14 cellular contexts compared by ENCODE assay signal in the genomic region with DNA sequence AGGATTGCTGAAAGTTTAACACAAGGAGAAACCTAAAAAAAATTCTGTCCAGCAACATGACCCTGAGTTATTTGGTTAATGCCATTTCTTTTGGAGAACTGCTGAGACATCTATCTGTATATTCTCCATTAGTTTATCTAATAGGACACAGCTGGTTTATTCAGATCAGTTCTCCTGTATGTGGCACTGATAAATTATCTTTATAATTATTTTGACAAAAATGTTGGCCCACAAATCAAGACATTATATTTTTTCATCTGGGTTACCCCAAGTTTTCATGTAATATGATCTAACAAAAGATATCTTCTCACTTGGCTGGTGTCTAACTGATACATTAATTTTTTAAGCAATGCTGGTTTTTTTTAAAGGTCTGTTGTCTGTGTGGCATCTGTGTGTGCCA.
DNase-seq lines count a peak whose midpoint lies in the region; ATAC-seq and TF ChIP-seq lines count a peak whose summit lies in the region.
"Had no signal": no experiment of that assay in that cellular context is flagged by ENCODE, and none has a peak within 500 bp of the region (broad histone marks: within the 10 kb centered on the region; RNA-seq: fewer than 3 reads in every experiment).

No MANE protein-coding gene starts in this region.

- TF ChIP-seq POLR2A in sigmoid colon (IDR thresholded peaks at IDR 0.05), result no peak

- TF ChIP-seq CTCF in A673 (conservative IDR thresholded peaks at IDR 0.05; ENCODE audit: low read depth, low read length) (no peak), DOHH2 (IDR thresholded peaks at IDR 0.05; ENCODE audit: low read depth, low read length, poor library complexity, severe bottlenecking) (no peak), nephron progenitor cell (IDR thresholded peaks at IDR 0.05) (no peak), sigmoid colon (IDR thresholded peaks at IDR 0.05) (no peak)

- H3K9me3 ChIP-seq in A673 (ENCODE audit: low read depth, low read length, poor library complexity, severe bottlenecking) (no peaks in the 10 kb centered on the region), DOHH2 (ENCODE audit: control insufficient read depth, insufficient read depth, low read length) (no peaks in the 10 kb centered on the region), sigmoid colon (no peaks in the 10 kb centered on the region)
- H3K9me3 ChIP-seq: BE2C, Caco-2 had no signal

- no TSS peak for BruUV-seq in A673 (replicated peaks; lab: Mats Ljungman, UMichigan)

- no peaks in the 10 kb centered on the region for H3K9me2 ChIP-seq in DOHH2 (replicated peaks; ENCODE audit: control insufficient read depth, low read length)

- peaks cover 3% of the 10 kb centered on the region for H3K27me3 Mint-ChIP-seq in nephron progenitor cell (ENCODE audit: low read depth, poor library complexity)
- H3K27me3 Mint-ChIP-seq: CD4-positive, CD25-positive, alpha-beta regulatory T cell had no signal

- ATAC-seq in SK-N-SH treated with all-trans-retinoic acid at 6 μM for 48 hours, result no peak
- no peak for ATAC-seq in stimulated activated naive CD8-positive, alpha-beta T cell treated with anti-CD3 and anti-CD28 coated beads, Interleukin-15, Interleukin-2, amounts not matched to agents 100 U/mL and 50 U/mL, for 24 hours
- ATAC-seq in HG02610 (IDR thresholded peaks at IDR 0.05; ENCODE audit: unreplicated experiment), result no peak

- peak overlapping the region; percentile 1; the same call in 1 of the 2 replicates for H3K4me2 ChIP-seq in DOHH2 (ENCODE audit: low read length)

- no peaks in the 10 kb centered on the region for H3K9me3 Mint-ChIP-seq in nephron progenitor cell
- H3K9me3 Mint-ChIP-seq: CD4-positive, CD25-positive, alpha-beta regulatory T cell; H9 had no signal

- no peaks in the 10 kb centered on the region for H3F3A ChIP-seq in DOHH2 (ENCODE audit: control insufficient read depth, insufficient read depth)

- H4K20me1 ChIP-seq in DOHH2 (ENCODE audit: control insufficient read depth, insufficient read depth, low read depth, low read length), result no peaks in the 10 kb centered on the region

- no peaks in the 10 kb centered on the region for H3K36me3 Mint-ChIP-seq in nephron progenitor cell (ENCODE audit: low read depth)

- POLR2A ChIA-PET in A673 (lab: Charles Lee; ENCODE audit: low non-redundant PET), result no interaction called here

- no peak for TF ChIP-seq EP300 in sigmoid colon (IDR thresholded peaks at IDR 0.05)

- no peak overlapping the region for H3K4me3 ChIP-seq in A673 (ENCODE audit: low read depth, low read length, poor library complexity, severe bottlenecking)
- no peak overlapping the region for H3K4me3 ChIP-seq in DOHH2 (ENCODE audit: low read length)
- no peak overlapping the region for H3K4me3 ChIP-seq in sigmoid colon

- DNase-seq in A673 (ENCODE audit: low spot score), result peak; percentile 5
- DNase-seq in nephron progenitor cell, result no peak
- no peak for DNase-seq in sigmoid colon
- no peak for DNase-seq in stimulated activated naive CD8-positive, alpha-beta T cell treated with anti-CD3 and anti-CD28 coated beads, Interleukin-15, Interleukin-2, amounts not matched to agents 100 U/mL and 50 U/mL, for 24 hours
- DNase-seq: ACHN; BE2C; C1 segment of cervical spinal cord; Caco-2; CD4-positive, CD25-positive, alpha-beta regulatory T cell; GDM1 had no signal

- H3K27ac Mint-ChIP-seq in nephron progenitor cell, result peak overlapping the region; percentile 8
- H3K27ac Mint-ChIP-seq: CD4-positive, CD25-positive, alpha-beta regulatory T cell; H9 had no signal

- peaks cover 40% of the 10 kb centered on the region for H3K4me1 ChIP-seq in A673 (ENCODE audit: insufficient read depth, low read length, poor library complexity, severe bottlenecking)
- peaks cover 30% of the 10 kb centered on the region for H3K4me1 ChIP-seq in DOHH2 (ENCODE audit: control insufficient read depth, low read length)
- H3K4me1 ChIP-seq in sigmoid colon, result peaks cover 0 to 17% (median 0%) of the 10 kb centered on the region in 4 donors
- H3K4me1 ChIP-seq: Caco-2 had no signal

- intact Hi-C loops in A673 (cut with micrococcal nuclease; ENCODE audit: unreplicated experiment), result no loop called here
- intact Hi-C loops in sigmoid colon (cut with DNase I), result no loop called here

- no peak overlapping the region for H3K4me3 Mint-ChIP-seq in nephron progenitor cell
- H3K4me3 Mint-ChIP-seq: CD4-positive, CD25-positive, alpha-beta regulatory T cell; H9 had no signal

- no peaks in the 10 kb centered on the region for H3K79me2 ChIP-seq in DOHH2 (ENCODE audit: control insufficient read depth, low read length)

- H3K4me1 Mint-ChIP-seq in nephron progenitor cell, result peaks cover 28% of the 10 kb centered on the region

- CTCF ChIA-PET in A673 (lab: Charles Lee), result no interaction called here

- H3K36me3 ChIP-seq in A673 (ENCODE audit: insufficient read depth, low read length, poor library complexity, severe bottlenecking) (no peaks in the 10 kb centered on the region), DOHH2 (ENCODE audit: control insufficient read depth, low read length) (0 out of 2 replicates have a peak, but pooled peaks cover 8% of the 10 kb centered on the region), sigmoid colon (no peaks in the 10 kb centered on the region)
- H3K36me3 ChIP-seq: BE2C had no signal

- H3K27ac ChIP-seq in A673 (ENCODE audit: low read depth, low read length, poor library complexity, severe bottlenecking) (no peak overlapping the region), DOHH2 (ENCODE audit: low read depth, low read length) (no peak overlapping the region), sigmoid colon (no peak overlapping the region)

- H3K27me3 ChIP-seq in A673 (replicated peaks; ENCODE audit: insufficient read depth, low read depth, low read length, poor library complexity) (no peaks in the 10 kb centered on the region), DOHH2 (ENCODE audit: control insufficient read depth, low read length) (no peaks in the 10 kb centered on the region), sigmoid colon (no peaks in the 10 kb centered on the region)
- H3K27me3 ChIP-seq: BE2C had no signal

TF ChIP-seq in SK-N-SH treated with all-trans-retinoic acid at 6 μM for 48 hours, 23 proteins besides CTCF, POLR2A, EP300 and RAD21:
- TF ChIP-seq ARNTL (CRISPR knock-in tag; IDR thresholded peaks at IDR 0.05; ENCODE audit: borderline replicate concordance, low read depth), result no peak
- TF ChIP-seq RARB (CRISPR knock-in tag; IDR thresholded peaks at IDR 0.05), result no peak
- TF ChIP-seq TCF4 (CRISPR knock-in tag; IDR thresholded peaks at IDR 0.05; ENCODE audit: borderline replicate concordance), result peak; percentile 70
- TF ChIP-seq SNAI2 (CRISPR knock-in tag; IDR thresholded peaks at IDR 0.05), result no peak
- TF ChIP-seq, protein P1, sequence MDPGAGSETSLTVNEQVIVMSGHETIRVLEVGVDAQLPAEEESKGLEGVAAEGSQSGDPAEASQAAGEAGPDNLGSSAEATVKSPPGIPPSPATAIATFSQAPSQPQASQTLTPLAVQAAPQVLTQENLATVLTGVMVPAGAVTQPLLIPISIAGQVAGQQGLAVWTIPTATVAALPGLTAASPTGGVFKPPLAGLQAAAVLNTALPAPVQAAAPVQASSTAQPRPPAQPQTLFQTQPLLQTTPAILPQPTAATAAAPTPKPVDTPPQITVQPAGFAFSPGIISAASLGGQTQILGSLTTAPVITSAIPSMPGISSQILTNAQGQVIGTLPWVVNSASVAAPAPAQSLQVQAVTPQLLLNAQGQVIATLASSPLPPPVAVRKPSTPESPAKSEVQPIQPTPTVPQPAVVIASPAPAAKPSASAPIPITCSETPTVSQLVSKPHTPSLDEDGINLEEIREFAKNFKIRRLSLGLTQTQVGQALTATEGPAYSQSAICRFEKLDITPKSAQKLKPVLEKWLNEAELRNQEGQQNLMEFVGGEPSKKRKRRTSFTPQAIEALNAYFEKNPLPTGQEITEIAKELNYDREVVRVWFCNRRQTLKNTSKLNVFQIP (CRISPR knock-in tag; IDR thresholded peaks at IDR 0.05; ENCODE audit: borderline replicate concordance, low read depth), result no peak
- TF ChIP-seq ZFP30 (CRISPR knock-in tag; IDR thresholded peaks at IDR 0.05), result no peak
- no peak for TF ChIP-seq ZFP3 (CRISPR knock-in tag; IDR thresholded peaks at IDR 0.05)
- TF ChIP-seq ZC3H10 (CRISPR knock-in tag; IDR thresholded peaks at IDR 0.05), result no peak
- TF ChIP-seq, protein P2, sequence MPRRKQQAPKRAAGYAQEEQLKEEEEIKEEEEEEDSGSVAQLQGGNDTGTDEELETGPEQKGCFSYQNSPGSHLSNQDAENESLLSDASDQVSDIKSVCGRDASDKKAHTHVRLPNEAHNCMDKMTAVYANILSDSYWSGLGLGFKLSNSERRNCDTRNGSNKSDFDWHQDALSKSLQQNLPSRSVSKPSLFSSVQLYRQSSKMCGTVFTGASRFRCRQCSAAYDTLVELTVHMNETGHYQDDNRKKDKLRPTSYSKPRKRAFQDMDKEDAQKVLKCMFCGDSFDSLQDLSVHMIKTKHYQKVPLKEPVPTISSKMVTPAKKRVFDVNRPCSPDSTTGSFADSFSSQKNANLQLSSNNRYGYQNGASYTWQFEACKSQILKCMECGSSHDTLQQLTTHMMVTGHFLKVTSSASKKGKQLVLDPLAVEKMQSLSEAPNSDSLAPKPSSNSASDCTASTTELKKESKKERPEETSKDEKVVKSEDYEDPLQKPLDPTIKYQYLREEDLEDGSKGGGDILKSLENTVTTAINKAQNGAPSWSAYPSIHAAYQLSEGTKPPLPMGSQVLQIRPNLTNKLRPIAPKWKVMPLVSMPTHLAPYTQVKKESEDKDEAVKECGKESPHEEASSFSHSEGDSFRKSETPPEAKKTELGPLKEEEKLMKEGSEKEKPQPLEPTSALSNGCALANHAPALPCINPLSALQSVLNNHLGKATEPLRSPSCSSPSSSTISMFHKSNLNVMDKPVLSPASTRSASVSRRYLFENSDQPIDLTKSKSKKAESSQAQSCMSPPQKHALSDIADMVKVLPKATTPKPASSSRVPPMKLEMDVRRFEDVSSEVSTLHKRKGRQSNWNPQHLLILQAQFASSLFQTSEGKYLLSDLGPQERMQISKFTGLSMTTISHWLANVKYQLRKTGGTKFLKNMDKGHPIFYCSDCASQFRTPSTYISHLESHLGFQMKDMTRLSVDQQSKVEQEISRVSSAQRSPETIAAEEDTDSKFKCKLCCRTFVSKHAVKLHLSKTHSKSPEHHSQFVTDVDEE (CRISPR knock-in tag; IDR thresholded peaks at IDR 0.05), result peak; percentile 80; the same call in 1 of the 2 replicates
- no peak for TF ChIP-seq ZNF8 (CRISPR knock-in tag; IDR thresholded peaks at IDR 0.05)
- no peak for TF ChIP-seq TOX (CRISPR knock-in tag; IDR thresholded peaks at IDR 0.05; ENCODE audit: borderline replicate concordance)
- no peak for TF ChIP-seq ISL1 (CRISPR knock-in tag; IDR thresholded peaks at IDR 0.05)
